ENCODE assay signal across 10 cellular contexts in the genomic region with DNA sequence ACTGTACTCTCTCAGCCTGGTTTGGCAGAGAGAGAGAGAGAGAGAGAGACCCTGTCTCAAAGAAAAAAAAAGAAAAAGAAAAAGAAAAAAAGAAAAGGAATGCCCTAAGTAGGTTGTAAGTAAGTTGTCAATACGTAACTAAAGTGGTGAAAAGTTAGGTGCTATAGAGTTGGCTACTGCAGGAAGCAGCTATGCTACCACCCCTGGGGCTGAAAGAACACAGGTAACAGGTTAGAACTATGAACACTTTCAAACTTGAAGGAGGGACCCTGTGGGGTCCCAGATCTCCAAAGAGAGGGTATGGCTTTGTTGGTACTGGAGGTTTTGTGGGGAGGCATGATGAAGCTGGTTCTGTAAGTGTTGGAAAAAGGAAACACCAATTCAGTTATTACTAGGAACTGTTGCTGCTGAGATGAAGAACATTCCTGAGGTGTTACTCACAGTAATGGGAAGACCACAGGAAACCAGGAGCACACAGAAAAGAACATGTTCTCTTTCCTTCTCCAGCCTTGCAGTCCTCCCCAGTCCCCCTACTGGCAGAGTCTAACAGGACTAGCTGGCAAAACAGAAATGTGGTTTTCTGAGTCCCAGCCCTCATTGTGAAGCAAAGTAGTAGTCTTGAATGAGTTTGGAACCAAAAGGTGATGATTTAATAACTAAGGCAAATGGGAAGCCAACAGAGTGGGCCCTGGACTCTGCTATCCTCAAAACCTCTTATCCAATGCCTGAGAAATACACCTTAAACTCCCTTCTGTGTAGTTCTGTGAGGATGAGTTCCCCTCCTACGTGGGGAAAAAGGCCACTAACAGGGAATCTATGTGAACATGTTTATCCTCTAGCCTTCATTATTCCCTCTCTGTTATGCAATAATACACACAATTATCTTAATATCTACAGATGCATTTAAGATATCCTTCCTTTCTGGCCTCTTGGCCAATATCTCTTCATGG.
DNase-seq lines count a peak whose midpoint lies in the region; TF ChIP-seq lines count a peak whose summit lies in the region.
"Had no signal": no experiment of that assay in that cellular context is flagged by ENCODE, and none has a peak within 500 bp of the region (broad histone marks: within the 10 kb centered on the region; RNA-seq: fewer than 3 reads in every experiment).

No MANE protein-coding gene starts in this region.

- intact Hi-C loops in colonic mucosa (cut with DNase I): no loop called here

- H3K27ac ChIP-seq in SJSA1 (peak overlapping the region; percentile 88), colonic mucosa (no peak overlapping the region)

- DNase-seq in 8988T (peak; percentile 38), GM20000 (ENCODE audit: low spot score) (no peak), SJSA1 (ENCODE audit: low read depth in 1 of 2, low spot score in 2 of 2) (peak; percentile 77), foreskin fibroblast (peak; percentile 93), NCI-H1105 (lab: John Stamatoyannopoulos, UW) (no peak), NCI-H446 treated with DMSO at 0.1 percent for 48 hours (lab: John Stamatoyannopoulos, UW) (no peak), NCI-H2171 treated with DMSO at 0.1 percent for 48 hours (lab: John Stamatoyannopoulos, UW) (no peak), colonic mucosa (no peak)
- DNase-seq: CD8-positive, alpha-beta memory T cell; NCI-H526 treated with DMSO at 0.1 percent for 48 hours had no signal

- H3K36me3 ChIP-seq in SJSA1 (no peaks in the 10 kb centered on the region), colonic mucosa (no peaks in the 10 kb centered on the region)

- H3K9me3 ChIP-seq in SJSA1 (replicated peaks) (no peaks in the 10 kb centered on the region), colonic mucosa (no peaks in the 10 kb centered on the region)

- no peak overlapping the region for H3K4me3 ChIP-seq in SJSA1
- H3K4me3 ChIP-seq in foreskin fibroblast (ENCODE audit: low read depth in 1 of 2, low read length in 2 of 2): no peak overlapping the region
- no peak overlapping the region for H3K4me3 ChIP-seq in colonic mucosa

- peaks cover 29% of the 10 kb centered on the region for H3K4me1 ChIP-seq in SJSA1 (replicated peaks)
- H3K4me1 ChIP-seq in colonic mucosa: no peaks in the 10 kb centered on the region

- TF ChIP-seq CTCF in GM20000 (IDR thresholded peaks at IDR 0.05; ENCODE audit: extremely low read depth, missing control alignments) (peak; percentile 5), foreskin fibroblast (IDR thresholded peaks at IDR 0.05; ENCODE audit: low read depth, low read length) (peak; percentile 74), colonic mucosa (IDR thresholded peaks at IDR 0.05) (no peak)

- no peaks in the 10 kb centered on the region for H3K27me3 ChIP-seq in SJSA1 (replicated peaks)
- H3K27me3 ChIP-seq in colonic mucosa: no peaks in the 10 kb centered on the region

- H3K9ac ChIP-seq in colonic mucosa (ENCODE audit: low read depth in 2 of 2, low read length in 2 of 2): no peak overlapping the region

Comparison
In these comparisons a context has a peak if more than half of its experiments do, and no peak if none do; other contexts are left out.
1. DNase-seq: peak in 8988T (single experiment), SJSA1 (2 of 2) and foreskin fibroblast (2 of 2); none in GM20000 (single experiment), NCI-H1105 (single experiment), NCI-H446 treated with DMSO at 0.1 percent for 48 hours (single experiment), NCI-H2171 treated with DMSO at 0.1 percent for 48 hours (single experiment) and colonic mucosa (single experiment).